In genomic region chr16:23955088-23955487, GRCh38 we compare ENCODE assay signal across 17 cellular contexts.
DNase-seq lines count a peak whose midpoint lies in the region; ATAC-seq and TF ChIP-seq lines count a peak whose summit lies in the region.
"Had no signal": no experiment of that assay in that cellular context is flagged by ENCODE, and none has a peak within 500 bp of the region (broad histone marks: within the 10 kb centered on the region; RNA-seq: fewer than 3 reads in every experiment).

No MANE protein-coding gene starts in this region.

- peak overlapping the region in 2 of 3 donors; percentile 18 to 37 for H3K27ac Mint-ChIP-seq in CD4-positive, CD25-positive, alpha-beta regulatory T cell
- H3K27ac Mint-ChIP-seq in activated B cell treated with CpG ODN at 0.5 μM for 24 hours (peak overlapping the region; percentile 79), memory B cell (peak overlapping the region; percentile 87)
- H3K27ac Mint-ChIP-seq: CD4-positive, alpha-beta T cell; HFFc6 had no signal

- no peak overlapping the region for H3K4me3 ChIP-seq in A673 (ENCODE audit: low read depth, low read length, poor library complexity, severe bottlenecking)
- H3K4me3 ChIP-seq in CD4-positive, CD25-positive, alpha-beta regulatory T cell (ENCODE audit: low read depth, low read length), result no peak overlapping the region

- H3K36me3 Mint-ChIP-seq in CD4-positive, CD25-positive, alpha-beta regulatory T cell, result peaks cover 5% of the 10 kb centered on the region
- H3K36me3 Mint-ChIP-seq in activated B cell treated with CpG ODN at 0.5 μM for 24 hours (ENCODE audit: low read depth), result peaks cover 22% of the 10 kb centered on the region
- H3K36me3 Mint-ChIP-seq in memory B cell, result peaks cover 16% of the 10 kb centered on the region

- peaks cover 21 to 88% (median 65%) of the 10 kb centered on the region in 4 donors for H3K4me1 Mint-ChIP-seq in CD4-positive, CD25-positive, alpha-beta regulatory T cell
- H3K4me1 Mint-ChIP-seq in activated B cell treated with CpG ODN at 0.5 μM for 24 hours, result peaks cover 95% of the 10 kb centered on the region
- H3K4me1 Mint-ChIP-seq in memory B cell, result peaks cover 75% of the 10 kb centered on the region

- CTCF ChIA-PET in A673 (lab: Charles Lee), result no interaction called here
- CTCF ChIA-PET in activated B cell treated with CpG ODN at 0.5 μM for 24 hours (lab: Charles Lee), result interaction anchor here (1.1 to 1.7 kb wide), 2 partner anchors 81 to 152 kb away, joined by 3 to 5 read pairs; no protein-coding TSS in a partner anchor

- H3K4me1 ChIP-seq in A673 (ENCODE audit: insufficient read depth, low read length, poor library complexity, severe bottlenecking), result peaks cover 63% of the 10 kb centered on the region
- H3K4me1 ChIP-seq in CD4-positive, CD25-positive, alpha-beta regulatory T cell (ENCODE audit: control insufficient read depth, insufficient read depth, low read length, poor library complexity, severe bottlenecking), result peaks cover 58% of the 10 kb centered on the region

- H3K9me3 Mint-ChIP-seq in CD4-positive, CD25-positive, alpha-beta regulatory T cell, result peaks cover 0 to 2% (median 0%) of the 10 kb centered on the region in 7 donors
- no peaks in the 10 kb centered on the region for H3K9me3 Mint-ChIP-seq in activated B cell treated with CpG ODN at 0.5 μM for 24 hours
- H3K9me3 Mint-ChIP-seq in memory B cell, result no peaks in the 10 kb centered on the region
- H3K9me3 Mint-ChIP-seq: CD4-positive, alpha-beta T cell had no signal

- no TSS peak for BruUV-seq in A673 (replicated peaks; lab: Mats Ljungman, UMichigan)

- ATAC-seq in CD4-positive, CD25-positive, alpha-beta regulatory T cell (ENCODE audit: low read depth in 2 of 2), result no peak
- ATAC-seq in activated B cell treated with CpG ODN at 0.5 μM for 24 hours (ENCODE audit: low read depth) (no peak), memory B cell (ENCODE audit: low read depth) (no peak)
- ATAC-seq: Right ventricle myocardium inferior had no signal

- intact Hi-C loops in A673 (cut with micrococcal nuclease; ENCODE audit: unreplicated experiment), result no loop called here
- intact Hi-C loops in activated B cell treated with CpG ODN at 0.5 μM for 24 hours (cut with micrococcal nuclease), result no loop called here

- TF ChIP-seq CTCF in A673 (conservative IDR thresholded peaks at IDR 0.05; ENCODE audit: low read depth, low read length) (no peak), activated B cell treated with CpG ODN at 0.5 μM for 24 hours (IDR thresholded peaks at IDR 0.05) (no peak)

- no peaks in the 10 kb centered on the region for H3K9me3 ChIP-seq in A673 (ENCODE audit: low read depth, low read length, poor library complexity, severe bottlenecking)
- H3K9me3 ChIP-seq in CD4-positive, CD25-positive, alpha-beta regulatory T cell (ENCODE audit: control insufficient read depth in 2 of 2, low read length in 2 of 2), result no peaks in the 10 kb centered on the region

- no peaks in the 10 kb centered on the region for H3K36me3 ChIP-seq in A673 (ENCODE audit: insufficient read depth, low read length, poor library complexity, severe bottlenecking)
- H3K36me3 ChIP-seq in CD4-positive, CD25-positive, alpha-beta regulatory T cell (ENCODE audit: control insufficient read depth, insufficient read depth, low read length), result no peaks in the 10 kb centered on the region

- H3K27me3 ChIP-seq in A673 (replicated peaks; ENCODE audit: insufficient read depth, low read depth, low read length, poor library complexity), result no peaks in the 10 kb centered on the region
- H3K27me3 ChIP-seq in CD4-positive, CD25-positive, alpha-beta regulatory T cell (ENCODE audit: control insufficient read depth, insufficient read depth, low read length), result no peaks in the 10 kb centered on the region

- peak overlapping the region; percentile 28 for H3K27ac ChIP-seq in A673 (ENCODE audit: low read depth, low read length, poor library complexity, severe bottlenecking)
- H3K27ac ChIP-seq in CD4-positive, CD25-positive, alpha-beta regulatory T cell (ENCODE audit: insufficient read depth, low read length, poor library complexity, severe bottlenecking), result no peak overlapping the region
- H3K27ac ChIP-seq: KMS-11 had no signal

- H3K4me3 Mint-ChIP-seq in CD4-positive, CD25-positive, alpha-beta regulatory T cell, result no peak overlapping the region
- no peak overlapping the region for H3K4me3 Mint-ChIP-seq in activated B cell treated with CpG ODN at 0.5 μM for 24 hours
- H3K4me3 Mint-ChIP-seq in memory B cell, result no peak overlapping the region
- H3K4me3 Mint-ChIP-seq: CD4-positive, alpha-beta T cell; HFFc6 had no signal

- POLR2A ChIA-PET in A673 (lab: Charles Lee; ENCODE audit: low non-redundant PET), result no interaction called here
- POLR2A ChIA-PET in activated B cell treated with CpG ODN at 0.5 μM for 24 hours (lab: Charles Lee), result no interaction called here

- DNase-seq in A673 (ENCODE audit: low spot score) (no peak), activated B cell treated with CpG ODN at 0.5 μM for 24 hours (no peak), memory B cell (ENCODE audit: low spot score in 2 of 2) (no peak), retina (no peak), occipital lobe (lab: John Stamatoyannopoulos, UW) (no peak), DMS53 (lab: John Stamatoyannopoulos, UW) (no peak), hepatic stellate cell (ENCODE audit: low spot score) (no peak)
- DNase-seq in CD4-positive, CD25-positive, alpha-beta regulatory T cell, result no peak
- DNase-seq: CD4-positive, alpha-beta T cell; H7; HFFc6; MV-4-11; NCI-H1694 treated with DMSO at 0.1 percent for 48 hours; NCI-H748 treated with DMSO at 0.1 percent for 48 hours; NK-92 treated with Interleukin-12 subunit alpha and Interleukin-12 subunit beta, amount 100 ng/mL, for 24 hours had no signal

- no peaks in the 10 kb centered on the region for H3K27me3 Mint-ChIP-seq in CD4-positive, CD25-positive, alpha-beta regulatory T cell
- H3K27me3 Mint-ChIP-seq in activated B cell treated with CpG ODN at 0.5 μM for 24 hours, result no peaks in the 10 kb centered on the region
- no peaks in the 10 kb centered on the region for H3K27me3 Mint-ChIP-seq in memory B cell
- H3K27me3 Mint-ChIP-seq: CD4-positive, alpha-beta T cell had no signal

Comparison
In these comparisons a context has a peak if more than half of its experiments do, and no peak if none do; other contexts are left out.
1. H3K27ac Mint-ChIP-seq: peak in every context shown above with its lines; median percentile 87 in memory B cell; 79 in activated B cell treated with CpG ODN at 0.5 μM for 24 hours; 28 in CD4-positive, CD25-positive, alpha-beta regulatory T cell.